Comparison of ENCODE assay signal across 21 cellular contexts in genomic region chr11:1407668-1408067, GRCh38. TPM values are rescaled to one million over a fixed set of nuclear protein-coding genes. Genes with fewer than 3 reads are reported as not detected.
DNase-seq lines count a peak whose midpoint lies in the region; ATAC-seq, FAIRE-seq and TF ChIP-seq lines count a peak whose summit lies in the region.
"Had no signal": no experiment of that assay in that cellular context is flagged by ENCODE, and none has a peak within 500 bp of the region (broad histone marks: within the 10 kb centered on the region; RNA-seq: fewer than 3 reads in every experiment).

No MANE protein-coding gene starts in this region.

- intact Hi-C loops in right cardiac atrium (cut with DNase I) = no loop called here
- intact Hi-C loops in Right ventricle myocardium superior (cut with DNase I) = no loop called here
- intact Hi-C loops in dorsolateral prefrontal cortex (cut with DNase I) = no loop called here
- intact Hi-C loops in pancreas (cut with DNase I) = no loop called here

- DNase-seq in right cardiac atrium (peak in 2 of 3 donors; percentile 5 to 50), Right ventricle myocardium superior (no peak), dorsolateral prefrontal cortex (no peak), pancreas (peak in 4 of 6 donors; percentile 56 to 73 (median 58)), inferior parietal cortex (ENCODE audit: extremely low spot score) (no peak), NCI-H748 treated with DMSO at 0.1 percent for 48 hours (lab: John Stamatoyannopoulos, UW) (no peak)
- DNase-seq: CD4-positive, alpha-beta T cell; CD8-positive, alpha-beta memory T cell; DMS 273 treated with DMSO at 0.1 percent for 48 hours; DMS79; EL; GDM1; GM23248; H7; HCEC 1CT had no signal

- H3K36me3 ChIP-seq in pancreas = no peaks in the 10 kb centered on the region
- H3K36me3 ChIP-seq: BLaER1 had no signal

- no peaks in the 10 kb centered on the region for H3K4me1 ChIP-seq in right cardiac atrium (ENCODE audit: control insufficient read depth, insufficient read depth, low read length)
- peaks cover 10 to 22% (median 12%) of the 10 kb centered on the region in 3 donors for H3K4me1 ChIP-seq in pancreas

- ATAC-seq in right cardiac atrium (no peak), Right ventricle myocardium superior (ENCODE audit: poor library complexity) (no peak), pancreas (peak in 1 of 4 donors; percentile 20)
- ATAC-seq: GM12878 had no signal

- H3K9me3 ChIP-seq in right cardiac atrium (ENCODE audit: control insufficient read depth, low read length) (no peaks in the 10 kb centered on the region), pancreas (no peaks in the 10 kb centered on the region)
- H3K9me3 ChIP-seq: BLaER1 had no signal

- H3K4me3 ChIP-seq in right cardiac atrium (ENCODE audit: low read length) (no peak overlapping the region), dorsolateral prefrontal cortex (peak overlapping the region in 1 of 59 donors; percentile 10), pancreas (no peak overlapping the region)
- H3K4me3 ChIP-seq: BLaER1, GM12878, GM23248 had no signal

- WGBS in right cardiac atrium = 80% methylated on average over 8 of the region's 8 CpGs
- WGBS in pancreas, 2 donors = 34 to 56% methylated on average over 8 of the region's 8 CpGs

- no peaks in the 10 kb centered on the region for H3K27me3 ChIP-seq in right cardiac atrium (ENCODE audit: control insufficient read depth, insufficient read depth)
- H3K27me3 ChIP-seq in dorsolateral prefrontal cortex = no peaks in the 10 kb centered on the region
- H3K27me3 ChIP-seq in pancreas = no peaks in the 10 kb centered on the region

- no peak for FAIRE-seq in pancreas (lab: Jason Lieb, UNC)
- FAIRE-seq: D721Med, GM12878, GM19239, H1 had no signal

- H3K27ac ChIP-seq in right cardiac atrium (ENCODE audit: low read length) (no peak overlapping the region), dorsolateral prefrontal cortex (peak overlapping the region in 38 of 59 donors; percentile 1 to 98 (median 64)), pancreas (no peak overlapping the region)
- H3K27ac ChIP-seq: BLaER1, GM23248 had no signal

- no peak for TF ChIP-seq CTCF in dorsolateral prefrontal cortex (IDR thresholded peaks at IDR 0.05 in 54 of 56, conservative IDR thresholded peaks at IDR 0.05 in 2 of 56; ENCODE audit: low read depth in 1 of 56, partially characterized antibody in 56 of 56)
- TF ChIP-seq CTCF in pancreas (IDR thresholded peaks at IDR 0.05) = no peak

RNA-seq across cellular contexts. Expression of gene BRSK2, which starts 17.9 kb away (rescaled TPM):
- total RNA-seq in right cardiac atrium = 1 to 10 TPM in 2 of 4 donors, under 1 TPM in 2; 0.61 to 2.3 (median 1.4) TPM
- 2.3 TPM for polyA plus RNA-seq in right cardiac atrium
- total RNA-seq in Right ventricle myocardium superior = 0.67 TPM
- total RNA-seq in dorsolateral prefrontal cortex = 100 to 1,000 TPM in 115 of 120 experiments, 10 to 100 TPM in 5; 82.1 to 191 (median 130) TPM
- 10 to 100 TPM; 44.2 to 77.6 (median 62.0) TPM for total RNA-seq in pancreas
- polyA plus RNA-seq in pancreas = 100 to 1,000 TPM in 1 of 2 donors, 10 to 100 TPM in 1; 77.0 to 215 TPM
- polyA plus RNA-seq: CD14-positive monocyte, GM12878, GM23248 had no signal

Comparison
In these comparisons a context has a peak if more than half of its experiments do, and no peak if none do; other contexts are left out.
1. DNase-seq: peak in right cardiac atrium (2 of 3) and pancreas (4 of 6); none in Right ventricle myocardium superior (single experiment), dorsolateral prefrontal cortex (0 of 10), inferior parietal cortex (single experiment) and NCI-H748 treated with DMSO at 0.1 percent for 48 hours (single experiment).
2. H3K27ac ChIP-seq: peak in dorsolateral prefrontal cortex (38 of 59); none in right cardiac atrium (single experiment) and pancreas (0 of 4).
3. RNA of gene BRSK2, which starts 17.9 kb away (total RNA-seq): 82.1 to 191 TPM in dorsolateral prefrontal cortex and 44.2 to 77.6 TPM in pancreas; 0.61 to 2.3 TPM in right cardiac atrium and 0.67 TPM in Right ventricle myocardium superior (single experiment); every median in the first group is over 10 times any median in the second.